26 cellular contexts compared by ENCODE assay signal in genomic region chr17:37041931-37042330, GRCh38.
"Had no signal": no experiment of that assay in that cellular context is flagged by ENCODE, and none has a peak within 500 bp of the region (broad histone marks: within the 10 kb centered on the region; RNA-seq: fewer than 3 reads in every experiment).

No MANE protein-coding gene starts in this region.

- DNase-seq: cortex of kidney; effector CD8-positive, alpha-beta T cell; effector memory CD8-positive, alpha-beta T cell; endodermal cell; erythroblast; esophagus squamous epithelium; foreskin fibroblast; foreskin melanocyte; gastrocnemius medialis; glutamatergic neuron; head of caudate nucleus; heart right ventricle; hippocampal formation; left cardiac atrium; left lung; left ventricle myocardium superior; lower lobe of right lung; mesendoderm; midbrain; naive thymus-derived CD4-positive, alpha-beta T cell had no signal

- H3K27ac ChIP-seq: epithelial cell of prostate, esophagus squamous epithelium, gastrocnemius medialis, heart right ventricle, left lung, lower lobe of right lung had no signal

- H3K9me3 ChIP-seq: esophagus squamous epithelium, gastrocnemius medialis, heart right ventricle, left lung, lower lobe of right lung had no signal

- H3K4me1 ChIP-seq: esophagus squamous epithelium, heart right ventricle, left lung, lower lobe of right lung had no signal

- H3K4me3 ChIP-seq: esophagus squamous epithelium, gastrocnemius medialis, heart right ventricle, left lung, lower lobe of right lung had no signal

- H3K27me3 ChIP-seq: esophagus squamous epithelium, gastrocnemius medialis, heart right ventricle, left lung had no signal

- FAIRE-seq: colon, endometrium, islet of Langerhans, keratinocyte had no signal

- H3K36me3 ChIP-seq: gastrocnemius medialis had no signal

- ATAC-seq: effector memory CD8-positive, alpha-beta T cell; esophagus mucosa; gastrocnemius medialis; heart right ventricle; left cardiac atrium; left lung; left ventricle myocardium superior; lower lobe of right lung; naive thymus-derived CD4-positive, alpha-beta T cell had no signal
